Comparison of ENCODE assay signal across 12 cellular contexts in genomic region chr17:4204676-4205075, GRCh38. TPM values are rescaled to one million over a fixed set of nuclear protein-coding genes. Genes with fewer than 3 reads are reported as not detected.
A peak's percentile ranks its signal among the peaks of the same experiment; 100 is the strongest.
DNase-seq lines count a peak whose midpoint lies in the region; ATAC-seq and TF ChIP-seq lines count a peak whose summit lies in the region.
"Had no signal": no experiment of that assay in that cellular context is flagged by ENCODE, and none has a peak within 500 bp of the region (broad histone marks: within the 10 kb centered on the region; RNA-seq: fewer than 3 reads in every experiment).

No MANE protein-coding gene starts in this region.

- H3K27ac ChIP-seq in thoracic aorta (peak overlapping the region; percentile 85 to 88), RWPE1 (no peak overlapping the region)
- H3K27ac ChIP-seq: HL-60 had no signal

- H3K9me3 ChIP-seq in thoracic aorta: no peaks in the 10 kb centered on the region

- H3K27me3 ChIP-seq in thoracic aorta (replicated peaks; ENCODE audit: insufficient read depth): no peaks in the 10 kb centered on the region

- H3K4me3 ChIP-seq in astrocyte of the spinal cord (ENCODE audit: low read depth, low read length): no peak overlapping the region
- peak overlapping the region; percentile 47 for H3K4me3 ChIP-seq in thoracic aorta
- H3K4me3 ChIP-seq: GM12878 had no signal

- DNase-seq in NCI-H2029 (lab: John Stamatoyannopoulos, UW) (peak; percentile 17), NCI-H2029 treated with DMSO at 0.1 percent for 48 hours (lab: John Stamatoyannopoulos, UW) (no peak), astrocyte of the spinal cord (ENCODE audit: low read depth, low spot score) (peak; percentile 93), left kidney (ENCODE audit: low read depth, low spot score) (peak; percentile 16), thoracic aorta (ENCODE audit: low spot score) (no peak), RWPE1 (ENCODE audit: low spot score) (no peak)
- no peak for DNase-seq in activated CD4-positive, CD25-positive, alpha-beta regulatory T cell treated with anti-CD3 and anti-CD28 coated beads, Interleukin-2, amount 50 U/mL, for 72 hours
- DNase-seq: NCI-H1694 had no signal

- in situ Hi-C loops in astrocyte of the spinal cord (cut with HindIII; ENCODE audit: low sequenced_read_pairs): no loop called here

- H3K36me3 ChIP-seq in thoracic aorta: no peaks in the 10 kb centered on the region

- ATAC-seq in thoracic aorta (ENCODE audit: insufficient number of reproducible peaks, low FRiP score, low read depth) (peak; percentile 74), GM18505 (IDR thresholded peaks at IDR 0.05; ENCODE audit: unreplicated experiment) (no peak)
- ATAC-seq: GM12878; natural killer cell treated with Interleukin-12 subunit alpha and Interleukin-12 subunit beta and Interleukin-15 and Interleukin-18, amount 100 ng/mL, for 72 hours had no signal

- POLR2A ChIA-PET in RWPE1 (lab: Yijun Ruan, JAX; ENCODE audit: low non-redundant PET): no interaction called here

- H3K4me1 ChIP-seq in thoracic aorta (ENCODE audit: control insufficient read depth in 1 of 2, low read depth in 2 of 2): peaks cover 19 to 57% of the 10 kb centered on the region in 2 donors

- no peak for TF ChIP-seq CTCF in astrocyte of the spinal cord (IDR thresholded peaks at IDR 0.05; ENCODE audit: low read depth, low read length)
- no peak for TF ChIP-seq CTCF in thoracic aorta (IDR thresholded peaks at IDR 0.05)
- TF ChIP-seq CTCF in RWPE1 (conservative IDR thresholded peaks at IDR 0.05; ENCODE audit: low read depth): no peak

- CTCF ChIA-PET in RWPE1 (lab: Yijun Ruan, JAX): interaction anchor here (0.6 to 0.7 kb wide), 2 partner anchors 9 to 211 kb away, joined by 3 read pairs; no protein-coding TSS in a partner anchor

- TF ChIP-seq POLR2A in GM18505 (IDR thresholded peaks at IDR 0.05; ENCODE audit: borderline replicate concordance, extremely low read depth, insufficient read depth, insufficient read length): no peak

RNA-seq across cellular contexts. Expression of gene ANKFY1, which starts 59.1 kb away (rescaled TPM):
- 10 to 100 TPM; 36.8 to 40.4 TPM for total RNA-seq in thoracic aorta

Comparison
In these comparisons a context has a peak if more than half of its experiments do, and no peak if none do; other contexts are left out.
1. DNase-seq: peak in NCI-H2029 (single experiment), astrocyte of the spinal cord (single experiment) and left kidney (single experiment); none in NCI-H2029 treated with DMSO at 0.1 percent for 48 hours (single experiment), thoracic aorta (single experiment), activated CD4-positive, CD25-positive, alpha-beta regulatory T cell treated with anti-CD3 and anti-CD28 coated beads, Interleukin-2, amount 50 U/mL, for 72 hours (single experiment) and RWPE1 (single experiment).